ENCODE assay signal across 10 cellular contexts in genomic region chr1:93081716-93082115, GRCh38. TPM values are rescaled to one million over a fixed set of nuclear protein-coding genes. Genes with fewer than 3 reads are reported as not detected.
DNase-seq lines count a peak whose midpoint lies in the region; ATAC-seq, FAIRE-seq and TF ChIP-seq lines count a peak whose summit lies in the region.
"Had no signal": no experiment of that assay in that cellular context is flagged by ENCODE, and none has a peak within 500 bp of the region (broad histone marks: within the 10 kb centered on the region; RNA-seq: fewer than 3 reads in every experiment).

No MANE protein-coding gene starts in this region.

- H3K9me3 Mint-ChIP-seq in activated T-helper 17 cell treated with anti-CD3 and anti-CD28 coated beads, Interleukin-2, amount 50 U/mL, for 72 hours = no peaks in the 10 kb centered on the region

- DNase-seq in AG08396 (ENCODE audit: low spot score) = peak; percentile 62
- peak; percentile 69 for DNase-seq in HS-27A (ENCODE audit: low read depth)
- peak; percentile 9 for DNase-seq in keratinocyte (ENCODE audit: low read depth, low spot score)
- no peak for DNase-seq in vagina (ENCODE audit: extremely low spot score in 2 of 2)
- DNase-seq in NCI-H2227 (lab: John Stamatoyannopoulos, UW; ENCODE audit: unreplicated experiment) = no peak
- DNase-seq: NCI-H510A had no signal

- dilution Hi-C loops in keratinocyte (cut with MboI; ENCODE audit: extremely low pct_ligation_motif_present, low sequenced_read_pairs) = no loop called here

- intact Hi-C loops in vagina (cut with DNase I) = no loop called here

- H3K27ac ChIP-seq in keratinocyte (ENCODE audit: control insufficient read depth, insufficient read depth, low read length) (peak overlapping the region; percentile 53), vagina (no peak overlapping the region)
- H3K27ac ChIP-seq: gastroesophageal sphincter had no signal

- no peaks in the 10 kb centered on the region for H3K9me1 ChIP-seq in keratinocyte (ENCODE audit: control insufficient read depth, extremely low read depth, insufficient read depth, low read length)

- H3K4me3 Mint-ChIP-seq in activated T-helper 17 cell treated with anti-CD3 and anti-CD28 coated beads, Interleukin-2, amount 50 U/mL, for 72 hours = peak overlapping the region; percentile 94

- peak overlapping the region; percentile 99 for H3K4me2 ChIP-seq in keratinocyte (ENCODE audit: control insufficient read depth, extremely low read depth, insufficient read depth, low read depth, low read length)

- H3K79me2 ChIP-seq in keratinocyte (ENCODE audit: control insufficient read depth, insufficient read depth, low read length) = peaks cover 79% of the 10 kb centered on the region

- TF ChIP-seq CTCF in keratinocyte (optimal IDR thresholded peaks at IDR 0.05 in 1 of 3, IDR thresholded peaks at IDR 0.05 in 1 of 3, conservative IDR thresholded peaks at IDR 0.05 in 1 of 3; ENCODE audit: extremely low read depth in 1 of 3, insufficient read depth in 2 of 3, low read length in 3 of 3) (no peak), vagina (IDR thresholded peaks at IDR 0.05) (no peak)

- H3K27me3 Mint-ChIP-seq in activated T-helper 17 cell treated with anti-CD3 and anti-CD28 coated beads, Interleukin-2, amount 50 U/mL, for 72 hours = no peaks in the 10 kb centered on the region

- H3K36me3 Mint-ChIP-seq in activated T-helper 17 cell treated with anti-CD3 and anti-CD28 coated beads, Interleukin-2, amount 50 U/mL, for 72 hours (ENCODE audit: low read depth) = peaks cover 60% of the 10 kb centered on the region

- H3K4me1 ChIP-seq in keratinocyte (ENCODE audit: control insufficient read depth, extremely low read depth, insufficient read depth, low read length) (peaks cover 18% of the 10 kb centered on the region), vagina (peaks cover 30% of the 10 kb centered on the region)

- peak overlapping the region; percentile 43 for H3K9ac ChIP-seq in keratinocyte (ENCODE audit: control insufficient read depth, extremely low read depth, insufficient read depth, low read length)

- H3K36me3 ChIP-seq in keratinocyte (ENCODE audit: control insufficient read depth in 2 of 2, extremely low read depth in 1 of 2, insufficient read depth in 2 of 2, low read length in 2 of 2) = peaks cover 1 to 3% of the 10 kb centered on the region in 2 experiments
- peaks cover 0 to 10% of the 10 kb centered on the region in 2 donors for H3K36me3 ChIP-seq in vagina

- H4K20me1 ChIP-seq in keratinocyte (ENCODE audit: control insufficient read depth, extremely low read depth, insufficient read depth, low read length) = peaks cover 5% of the 10 kb centered on the region

- H3K9me3 ChIP-seq in keratinocyte (ENCODE audit: control insufficient read depth, low read depth, low read length) = no peaks in the 10 kb centered on the region
- no peaks in the 10 kb centered on the region for H3K9me3 ChIP-seq in vagina
- H3K9me3 ChIP-seq: gastroesophageal sphincter had no signal

- ATAC-seq in activated T-helper 17 cell treated with anti-CD3 and anti-CD28 coated beads, Interleukin-2, amount 50 U/mL, for 72 hours (replicated peaks) = no peak
- no peak for ATAC-seq in HG02840 (IDR thresholded peaks at IDR 0.05; ENCODE audit: low FRiP score, unreplicated experiment)
- no peak for ATAC-seq in GM21717 (IDR thresholded peaks at IDR 0.05; ENCODE audit: unreplicated experiment)
- ATAC-seq: gastroesophageal sphincter had no signal

- no peaks in the 10 kb centered on the region for H3K27me3 ChIP-seq in keratinocyte (ENCODE audit: control insufficient read depth, extremely low read depth, insufficient read depth, low read length)
- no peaks in the 10 kb centered on the region for H3K27me3 ChIP-seq in vagina
- H3K27me3 ChIP-seq: gastroesophageal sphincter had no signal

- no peak for TF ChIP-seq POLR2A in vagina (IDR thresholded peaks at IDR 0.05)

- H3K4me3 ChIP-seq in keratinocyte (ENCODE audit: control insufficient read depth in 2 of 3, extremely low read depth in 1 of 3, insufficient read depth in 2 of 3, low read depth in 1 of 3, low read length in 3 of 3) = peak overlapping the region in 2 of 3 experiments; percentile 99 to 100
- no peak overlapping the region for H3K4me3 ChIP-seq in vagina

- H2AFZ ChIP-seq in keratinocyte (ENCODE audit: control insufficient read depth, low read length) = no peak overlapping the region

- peaks cover 15% of the 10 kb centered on the region for H3K4me1 Mint-ChIP-seq in activated T-helper 17 cell treated with anti-CD3 and anti-CD28 coated beads, Interleukin-2, amount 50 U/mL, for 72 hours

- no peak for FAIRE-seq in keratinocyte (lab: Jason Lieb, UNC)

- no peak overlapping the region for H3K27ac Mint-ChIP-seq in activated T-helper 17 cell treated with anti-CD3 and anti-CD28 coated beads, Interleukin-2, amount 50 U/mL, for 72 hours

RNA-seq across cellular contexts. Expression of gene MTF2, which starts 2.6 kb away (rescaled TPM):
- 10 to 100 TPM; 50.0 to 58.5 TPM for total RNA-seq in activated T-helper 17 cell treated with anti-CD3 and anti-CD28 coated beads, Interleukin-2, amount 50 U/mL, for 72 hours
- 15.9 to 24.8 TPM (median 19.6 TPM) in 3 replicates for polyA plus RNA-seq in keratinocyte
- polyA plus RNA-seq in keratinocyte (2011; ENCODE audit: low read depth) = 53.2 TPM
- 9.8 and 16.7 TPM in 2 replicates for polyA plus RNA-seq in keratinocyte (2011; cell fraction: cytosol; rRNA removed)
- 20.5 and 23.1 TPM in 2 replicates for polyA plus RNA-seq in keratinocyte (2011; cell fraction: nucleus; rRNA removed)
- 11.8 and 14.2 TPM in 2 replicates for polyA plus RNA-seq in keratinocyte (2012; ENCODE audit: low replicate concordance)
- 12.2 to 47.2 TPM (median 35.3 TPM) in 3 replicates for polyA minus RNA-seq in keratinocyte
- polyA minus RNA-seq in keratinocyte (2011; cell fraction: cytosol; rRNA and poly(A)+ RNA removed) = 15.5 TPM
- 29.3 and 47.3 TPM in 2 replicates for polyA minus RNA-seq in keratinocyte (2011; cell fraction: nucleus; rRNA and poly(A)+ RNA removed)
- total RNA-seq in vagina = 16.7 TPM

Comparison
In these comparisons a context has a peak if more than half of its experiments do, and no peak if none do; other contexts are left out.
1. DNase-seq: peak in AG08396 (single experiment), HS-27A (single experiment) and keratinocyte (single experiment); none in vagina (0 of 2) and NCI-H2227 (single experiment).
2. H3K4me3 ChIP-seq: peak in keratinocyte (2 of 3); none in vagina (0 of 2).